Comparison of ENCODE assay signal across 26 cellular contexts in genomic region chr5:138829341-138829740, GRCh38. TPM values are rescaled to one million over a fixed set of nuclear protein-coding genes. Genes with fewer than 3 reads are reported as not detected.
DNase-seq lines count a peak whose midpoint lies in the region; ATAC-seq and TF ChIP-seq lines count a peak whose summit lies in the region.
"Had no signal": no experiment of that assay in that cellular context is flagged by ENCODE, and none has a peak within 500 bp of the region (broad histone marks: within the 10 kb centered on the region; RNA-seq: fewer than 3 reads in every experiment).

No MANE protein-coding gene starts in this region.

- BruUV-seq in HCT116 (replicated peaks; lab: Mats Ljungman, UMichigan) = TSS peak; percentile 10

- RAD21 ChIA-PET in HCT116 (lab: Charles Lee; ENCODE audit: low non-redundant PET in 1 of 2, low total read pairs in 2 of 2, uncharacterized antibody in 2 of 2, unreplicated experiment in 2 of 2) = no interaction called here

- H2AFZ ChIP-seq in HCT116 (ENCODE audit: low read depth, low read length, poor library complexity, severe bottlenecking) = no peak overlapping the region

- H3K27me3 ChIP-seq in HCT116 (ENCODE audit: insufficient read depth, low read length) = no peaks in the 10 kb centered on the region
- H3K27me3 ChIP-seq: adrenal gland, BLaER1, cardiac muscle cell, SJSA1, vagina had no signal

- H3K4me1 ChIP-seq in HCT116 (ENCODE audit: control insufficient read depth in 1 of 2, insufficient read depth in 2 of 2, low read length in 2 of 2) = no peaks in the 10 kb centered on the region
- H3K4me1 ChIP-seq: A549, Caco-2 had no signal

- POLR2A ChIA-PET in HCT116 (lab: Charles Lee) = no interaction called here

- peaks cover 25 to 29% of the 10 kb centered on the region in 2 experiments; a peak in 3 of 4 replicates for H3K36me3 ChIP-seq in HCT116 (ENCODE audit: control insufficient read depth in 1 of 2, insufficient read depth in 2 of 2, low read length in 2 of 2)

- no peak overlapping the region for H3K27ac ChIP-seq in HCT116 (ENCODE audit: low read depth, low read length)
- H3K27ac ChIP-seq: A549, adrenal gland, BLaER1, cardiac muscle cell, KMS-11, SJSA1, vagina had no signal

- H3K4me2 ChIP-seq in HCT116 (ENCODE audit: low read length) = no peak overlapping the region
- H3K4me2 ChIP-seq: A549, BLaER1, KMS-11 had no signal

- H4K20me1 ChIP-seq in HCT116 (ENCODE audit: insufficient read depth) = peaks cover 12% of the 10 kb centered on the region; the same call in 1 of the 2 replicates

- no peaks in the 10 kb centered on the region for H3K9me2 ChIP-seq in HCT116 (ENCODE audit: insufficient read depth)

- intact Hi-C loops in HCT116 (cut with micrococcal nuclease) = loop anchor here (5.0 kb wide), 1 partner anchor 187 kb away; no protein-coding TSS in a partner anchor
- intact Hi-C loops in left cardiac atrium (cut with DNase I) = no loop called here

- CTCF ChIA-PET in HCT116 (lab: Charles Lee) = no interaction called here

- TF ChIP-seq CTCF in AG09309 (IDR thresholded peaks at IDR 0.05; ENCODE audit: control insufficient read depth, insufficient read depth, low read depth, low read length, missing control alignments) (no peak), HCT116 (IDR thresholded peaks at IDR 0.05 in 2 of 3, conservative IDR thresholded peaks at IDR 0.05 in 1 of 3; ENCODE audit: borderline replicate concordance in 1 of 3, insufficient read depth in 1 of 3, low read depth in 2 of 3, low read length in 2 of 3) (no peak), fibroblast of villous mesenchyme (IDR thresholded peaks at IDR 0.05; ENCODE audit: insufficient read depth, low read depth, low read length) (no peak)

- H3K9ac ChIP-seq in HCT116 (ENCODE audit: low read length) = no peak overlapping the region
- H3K9ac ChIP-seq: BLaER1, KMS-11 had no signal

- TF ChIP-seq POLR2A in HCT116 (IDR thresholded peaks at IDR 0.05; ENCODE audit: borderline replicate concordance, extremely low read depth, insufficient read depth, insufficient read length) = no peak

- TF ChIP-seq RAD21 in HCT116 (IDR thresholded peaks at IDR 0.05; ENCODE audit: low read depth) = no peak

- H3K9me3 ChIP-seq in HCT116 (ENCODE audit: control insufficient read depth in 1 of 2, insufficient read depth in 1 of 2, low read depth in 1 of 2, low read length in 2 of 2) = no peaks in the 10 kb centered on the region
- H3K9me3 ChIP-seq: A549, adrenal gland, BLaER1, Caco-2, SJSA1, vagina had no signal

- no peak overlapping the region for H3K4me3 ChIP-seq in AG09309 (ENCODE audit: control insufficient read depth, low read depth, low read length)
- no peak overlapping the region for H3K4me3 ChIP-seq in HCT116 (replicated peaks in 1 of 2; ENCODE audit: low read depth in 1 of 2, low read length in 2 of 2)
- H3K4me3 ChIP-seq in fibroblast of villous mesenchyme (ENCODE audit: low read depth, low read length) = no peak overlapping the region
- H3K4me3 ChIP-seq: A549, adrenal gland, BLaER1, cardiac muscle cell, SJSA1, vagina had no signal

- H3K79me2 ChIP-seq in HCT116 (ENCODE audit: insufficient read depth, low read length) = peaks cover 62% of the 10 kb centered on the region

- ATAC-seq in HCT116 = no peak
- no peak for ATAC-seq in left cardiac atrium
- ATAC-seq: A549; activated CD4-positive, alpha-beta T cell treated with anti-CD3 and anti-CD28 coated beads for 36 hours; left lobe of liver; naive thymus-derived CD4-positive, alpha-beta T cell had no signal

- DNase-seq in AG09309 (ENCODE audit: low read depth) = peak; percentile 24
- DNase-seq in HCT116 (ENCODE audit: low read depth, low spot score) = no peak
- DNase-seq in amniotic epithelial cell (ENCODE audit: low read depth) = peak; percentile 91
- peak; percentile 86 for DNase-seq in fibroblast of villous mesenchyme (ENCODE audit: low read depth)
- DNase-seq in kidney glomerular epithelial cell (lab: John Stamatoyannopoulos, UW) = no peak
- no peak for DNase-seq in SW 1271 (lab: John Stamatoyannopoulos, UW)
- DNase-seq in left cardiac atrium = no peak
- DNase-seq in NCI-H446 treated with DMSO at 0.1 percent for 48 hours (lab: John Stamatoyannopoulos, UW) = no peak
- DNase-seq: activated CD4-positive, alpha-beta T cell treated with anti-CD3 and anti-CD28 coated beads for 36 hours; activated T-cell treated with anti-CD3 and anti-CD28 coated beads, Interleukin-2, amount 50 U/mL, for 1 hour; adrenal gland; Caco-2; cortex of kidney; DND-41; naive thymus-derived CD4-positive, alpha-beta T cell; NCI-H1048; NCI-H187; NCI-H526 treated with DMSO at 0.1 percent for 48 hours; stimulated activated naive CD4-positive, alpha-beta T cell had no signal

TF ChIP-seq in HCT116, 20 proteins besides CTCF, POLR2A, EP300 and RAD21:
- no peak for TF ChIP-seq EZH2phosphoT487 (IDR thresholded peaks at IDR 0.05; ENCODE audit: borderline replicate concordance)
- no peak for TF ChIP-seq ZFX (IDR thresholded peaks at IDR 0.05)
- no peak for TF ChIP-seq CEBPB (IDR thresholded peaks at IDR 0.05; ENCODE audit: low read depth)
- TF ChIP-seq EZH2 (IDR thresholded peaks at IDR 0.05) = no peak
- TF ChIP-seq ZBTB33 (IDR thresholded peaks at IDR 0.05; ENCODE audit: extremely low read depth, insufficient replicate concordance, low read length) = no peak
- TF ChIP-seq EGR1 (IDR thresholded peaks at IDR 0.05; ENCODE audit: low read depth) = no peak
- TF ChIP-seq SIN3A (IDR thresholded peaks at IDR 0.05; ENCODE audit: low read depth) = no peak
- no peak for TF ChIP-seq POLR2AphosphoS5 (IDR thresholded peaks at IDR 0.05; ENCODE audit: low read depth, low read length)
TF ChIP-seq in HCT116: peak in this region for 0.

RNA-seq across cellular contexts. Expression of gene LRRTM2, which starts 45.8 kb away (rescaled TPM):
- total RNA-seq in HCT116 (2021; ENCODE audit: unreplicated experiment) (not detected), fibroblast of villous mesenchyme (under 0.01 and 0.32 TPM in 2 replicates), left cardiac atrium (under 1 TPM in 1 of 2 donors, not detected in 1; 0.12 TPM)
- 0.03 and 0.04 TPM in 2 replicates for polyA plus RNA-seq in HCT116 (2012)
- total RNA-seq: Caco-2, cardiac muscle cell, left lobe of liver had no signal
- polyA plus RNA-seq: A549; naive thymus-derived CD4-positive, alpha-beta T cell had no signal

Comparison
In these comparisons a context has a peak if more than half of its experiments do, and no peak if none do; other contexts are left out.
1. DNase-seq: peak in AG09309 (single experiment), amniotic epithelial cell (single experiment) and fibroblast of villous mesenchyme (single experiment); none in HCT116 (single experiment), kidney glomerular epithelial cell (single experiment), SW 1271 (0 of 2), left cardiac atrium (single experiment) and NCI-H446 treated with DMSO at 0.1 percent for 48 hours (single experiment).